In genomic region chr6:10071631-10072220, GRCh38 we compare ENCODE assay signal across 18 cellular contexts.
"Had no signal": no experiment of that assay in that cellular context is flagged by ENCODE, and none has a peak within 500 bp of the region (broad histone marks: within the 10 kb centered on the region; RNA-seq: fewer than 3 reads in every experiment).

No MANE protein-coding gene starts in this region.

- H3K27ac Mint-ChIP-seq: mesothelial cell of epicardium, naive B cell had no signal

- H3K4me3 Mint-ChIP-seq: mesothelial cell of epicardium, naive B cell had no signal

- H3K27me3 Mint-ChIP-seq: naive B cell had no signal

- H3K36me3 Mint-ChIP-seq: mesothelial cell of epicardium, naive B cell had no signal

- H3K4me1 Mint-ChIP-seq: mesothelial cell of epicardium, naive B cell had no signal

- ATAC-seq: foreskin keratinocyte, gastrocnemius medialis, heart right ventricle, left cardiac atrium, left lung, left ventricle myocardium superior, lower lobe of right lung, mucosa of descending colon had no signal

- DNase-seq: dermis blood vessel endothelial cell; dorsolateral prefrontal cortex; effector CD4-positive, alpha-beta T cell; effector memory CD4-positive, alpha-beta T cell; foreskin keratinocyte; gastrocnemius medialis; glutamatergic neuron; head of caudate nucleus; heart right ventricle; hippocampal formation; left cardiac atrium; left lung; left ventricle myocardium superior; lower lobe of right lung; mesenchymal stem cell; mucosa of descending colon; naive B cell had no signal
